In genomic region chr13:98482476-98483444, GRCh38 we compare ENCODE assay signal across 8 cellular contexts.
A peak's percentile ranks its signal among the peaks of the same experiment; 100 is the strongest.
DNase-seq lines count a peak whose midpoint lies in the region; ATAC-seq and TF ChIP-seq lines count a peak whose summit lies in the region.

No MANE protein-coding gene starts in this region.

- H3K4me3 ChIP-seq in endodermal cell (ENCODE audit: low read length), result no peak overlapping the region
- H3K4me3 ChIP-seq in mucosa of stomach (ENCODE audit: low read length), result peak overlapping the region; percentile 2

- peak; percentile 69 for TF ChIP-seq CTCF in endodermal cell (conservative IDR thresholded peaks at IDR 0.05)

- H3K9me3 Mint-ChIP-seq in endodermal cell, result no peaks in the 10 kb centered on the region

- H3K36me3 Mint-ChIP-seq in endodermal cell (ENCODE audit: low read depth), result peaks cover 13% of the 10 kb centered on the region

- H3K4me1 ChIP-seq in endodermal cell (ENCODE audit: control insufficient read depth, insufficient read depth, low read length) (peaks cover 20% of the 10 kb centered on the region), mucosa of stomach (ENCODE audit: control insufficient read depth, insufficient read depth, low read length) (peaks cover 63% of the 10 kb centered on the region)

- DNase-seq in EH (ENCODE audit: low read depth) (peak; percentile 77), NCI-H1694 treated with DMSO at 0.1 percent for 48 hours (lab: John Stamatoyannopoulos, UW) (peak; percentile 33), endodermal cell (peak; percentile 79)

- H3K9me3 ChIP-seq in endodermal cell (ENCODE audit: control insufficient read depth, low read length), result no peaks in the 10 kb centered on the region
- no peaks in the 10 kb centered on the region for H3K9me3 ChIP-seq in mucosa of stomach (ENCODE audit: control insufficient read depth, low read length)

- peak overlapping the region; percentile 58 for H3K27ac Mint-ChIP-seq in endodermal cell

- peaks cover 15% of the 10 kb centered on the region for H3K36me3 ChIP-seq in endodermal cell (ENCODE audit: control insufficient read depth, insufficient read depth, low read length)
- no peaks in the 10 kb centered on the region for H3K36me3 ChIP-seq in mucosa of stomach (ENCODE audit: control insufficient read depth, insufficient read depth, low read length)

- no peak for ATAC-seq in GM18519 (IDR thresholded peaks at IDR 0.05; ENCODE audit: low FRiP score, unreplicated experiment)
- ATAC-seq in HG03378 (IDR thresholded peaks at IDR 0.05; ENCODE audit: unreplicated experiment), result no peak
- ATAC-seq in GM18858 (IDR thresholded peaks at IDR 0.05; ENCODE audit: unreplicated experiment), result no peak
- no peak for ATAC-seq in HG03354 (IDR thresholded peaks at IDR 0.05; ENCODE audit: poor library complexity, severe bottlenecking, unreplicated experiment)

- WGBS in endodermal cell (ENCODE audit: insufficient coverage in 1 of 2, insufficient read length in 1 of 2), 2 experiments, result 87 to 89% methylated on average over 26 to 28 of the region's 28 CpGs

- no peak overlapping the region for H3K4me3 Mint-ChIP-seq in endodermal cell

- no peaks in the 10 kb centered on the region for H3K27me3 Mint-ChIP-seq in endodermal cell (ENCODE audit: insufficient read depth)

- H3K9ac ChIP-seq in endodermal cell (ENCODE audit: extremely low read depth, low read length, poor library complexity, severe bottlenecking) (no peak overlapping the region), mucosa of stomach (ENCODE audit: low read length) (peak overlapping the region; percentile 71)

- H3K4me1 Mint-ChIP-seq in endodermal cell, result peaks cover 70% of the 10 kb centered on the region

- H3K27me3 ChIP-seq in endodermal cell (ENCODE audit: control insufficient read depth, insufficient read depth, low read length, poor library complexity, severe bottlenecking) (no peaks in the 10 kb centered on the region), mucosa of stomach (ENCODE audit: control insufficient read depth, insufficient read depth, low read length) (no peaks in the 10 kb centered on the region)

- no peak overlapping the region for H3K27ac ChIP-seq in endodermal cell (ENCODE audit: low read depth, low read length)
